ENCODE assay signal across 15 cellular contexts in the genomic region with DNA sequence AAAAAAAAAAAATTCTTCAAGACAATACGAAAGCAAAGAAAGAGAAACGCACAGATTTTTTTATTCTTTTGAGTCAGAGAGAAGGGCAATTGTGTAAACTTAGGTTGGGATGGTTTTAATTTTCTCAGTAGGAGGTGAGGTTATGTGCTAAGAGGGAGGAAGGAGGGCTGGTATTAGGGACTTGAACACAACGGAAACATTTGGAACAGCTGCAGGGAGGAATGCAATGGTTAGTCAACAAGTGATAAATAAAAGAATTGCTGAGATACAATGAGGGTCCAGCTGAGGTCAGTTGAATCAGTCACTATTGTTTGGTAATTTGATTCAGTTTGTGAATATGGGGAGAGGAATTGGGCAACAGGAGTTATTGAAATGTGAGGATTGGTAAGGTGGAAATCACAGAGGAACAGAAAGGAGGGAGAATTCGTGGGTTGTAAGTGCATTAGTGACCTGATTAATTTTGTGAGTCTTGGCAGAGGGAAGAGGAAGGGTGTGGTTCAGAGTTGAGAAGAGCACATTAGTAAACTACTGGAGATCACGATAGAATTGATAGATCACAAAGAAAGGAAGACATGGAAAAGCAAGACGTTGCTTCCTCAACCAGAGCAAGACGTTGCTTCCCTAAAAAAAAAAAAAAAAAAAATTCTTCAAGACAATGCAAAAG.
DNase-seq lines count a peak whose midpoint lies in the region; ATAC-seq and TF ChIP-seq lines count a peak whose summit lies in the region.
"Had no signal": no experiment of that assay in that cellular context is flagged by ENCODE, and none has a peak within 500 bp of the region (broad histone marks: within the 10 kb centered on the region; RNA-seq: fewer than 3 reads in every experiment).

No MANE protein-coding gene starts in this region.

- CTCF ChIA-PET in WTC11 (lab: Charles Lee) = no interaction called here

- H3K4me3 ChIP-seq in osteoblast (ENCODE audit: insufficient read depth, low read length) = no peak overlapping the region
- H3K4me3 ChIP-seq in left lung = no peak overlapping the region

- POLR2A ChIA-PET in WTC11 (lab: Charles Lee) = no interaction called here

- H3K9me3 ChIP-seq in osteoblast (ENCODE audit: low read depth, low read length) (no peaks in the 10 kb centered on the region), left lung (peaks cover 0 to 18% of the 10 kb centered on the region in 2 donors)

- no peaks in the 10 kb centered on the region for H4K20me1 ChIP-seq in osteoblast (ENCODE audit: insufficient read depth, low read length)

- DNase-seq in HS-5 (ENCODE audit: low read depth) (peak; percentile 63), WTC11 (ENCODE audit: low spot score) (no peak), fibroblast of peridontal ligament (ENCODE audit: extremely low read depth) (peak; percentile 32), osteoblast (ENCODE audit: insufficient read length, low spot score, missing footprints) (peak; percentile 13), D341Med (ENCODE audit: low spot score) (no peak), H4 (ENCODE audit: low spot score) (no peak), NCI-H1048 (lab: John Stamatoyannopoulos, UW) (no peak), left lung (no peak)
- DNase-seq: activated gamma-delta T cell treated with Interleukin-2 at 50 U/mL for 16 hours; cerebellar nuclear complex; Karpas-422; NCI-H2107; NK-92 treated with Interleukin-12 subunit alpha and Interleukin-12 subunit beta, amount 100 ng/mL, for 24 hours had no signal

- H3K27ac ChIP-seq in osteoblast (ENCODE audit: low read depth, low read length) (no peak overlapping the region), left lung (no peak overlapping the region)

- H3K36me3 ChIP-seq in osteoblast (ENCODE audit: insufficient read depth, low read length) (no peaks in the 10 kb centered on the region), left lung (no peaks in the 10 kb centered on the region)

- H3K4me1 Mint-ChIP-seq in WTC11 = peaks cover 9% of the 10 kb centered on the region
- H3K4me1 Mint-ChIP-seq: CD14-positive monocyte, nephron had no signal

- H2AFZ ChIP-seq in osteoblast (ENCODE audit: low read length) = no peak overlapping the region

- no peak for TF ChIP-seq CTCF in WTC11 (IDR thresholded peaks at IDR 0.05)
- no peak for TF ChIP-seq CTCF in osteoblast (IDR thresholded peaks at IDR 0.05; ENCODE audit: extremely low read depth, low read depth, low read length)
- TF ChIP-seq CTCF in left lung (IDR thresholded peaks at IDR 0.05) = no peak

- peaks cover 16% of the 10 kb centered on the region for H3K9me3 Mint-ChIP-seq in WTC11

- no peaks in the 10 kb centered on the region; the same call in 1 of the 2 replicates for H3K27me3 Mint-ChIP-seq in WTC11 (ENCODE audit: low read depth)

- no peak overlapping the region for H3K4me3 Mint-ChIP-seq in WTC11
- H3K4me3 Mint-ChIP-seq: CD14-positive monocyte, nephron had no signal

- ATAC-seq in WTC11 (peak; percentile 67), left lung (no peak)

- peaks cover 20% of the 10 kb centered on the region for H3K36me3 Mint-ChIP-seq in WTC11
- H3K36me3 Mint-ChIP-seq: CD14-positive monocyte had no signal

- H3K79me2 ChIP-seq in osteoblast (ENCODE audit: insufficient read depth, low read length) = no peaks in the 10 kb centered on the region

- no peak overlapping the region for H3K27ac Mint-ChIP-seq in WTC11
- H3K27ac Mint-ChIP-seq: CD14-positive monocyte, nephron had no signal

- no peak overlapping the region for H3K4me2 ChIP-seq in osteoblast (ENCODE audit: insufficient read depth, low read length)

- H3K27me3 ChIP-seq in osteoblast (ENCODE audit: insufficient read depth, low read length) (no peaks in the 10 kb centered on the region), left lung (no peaks in the 10 kb centered on the region)

- intact Hi-C loops in left lung (cut with DNase I) = no loop called here

- no peaks in the 10 kb centered on the region for H3K4me1 ChIP-seq in osteoblast (ENCODE audit: insufficient read depth, low read length)
- H3K4me1 ChIP-seq in left lung = no peaks in the 10 kb centered on the region

TF ChIP-seq in WTC11, 78 proteins besides CTCF, POLR2A, EP300 and RAD21:
- TF ChIP-seq, protein P1, sequence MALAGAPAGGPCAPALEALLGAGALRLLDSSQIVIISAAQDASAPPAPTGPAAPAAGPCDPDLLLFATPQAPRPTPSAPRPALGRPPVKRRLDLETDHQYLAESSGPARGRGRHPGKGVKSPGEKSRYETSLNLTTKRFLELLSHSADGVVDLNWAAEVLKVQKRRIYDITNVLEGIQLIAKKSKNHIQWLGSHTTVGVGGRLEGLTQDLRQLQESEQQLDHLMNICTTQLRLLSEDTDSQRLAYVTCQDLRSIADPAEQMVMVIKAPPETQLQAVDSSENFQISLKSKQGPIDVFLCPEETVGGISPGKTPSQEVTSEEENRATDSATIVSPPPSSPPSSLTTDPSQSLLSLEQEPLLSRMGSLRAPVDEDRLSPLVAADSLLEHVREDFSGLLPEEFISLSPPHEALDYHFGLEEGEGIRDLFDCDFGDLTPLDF (CRISPR knock-in tag; IDR thresholded peaks at IDR 0.05) = no peak
- TF ChIP-seq FOXP1 (CRISPR knock-in tag; IDR thresholded peaks at IDR 0.05; ENCODE audit: borderline replicate concordance) (no peak), ZNF138 (CRISPR knock-in tag; conservative IDR thresholded peaks at IDR 0.05) (no peak), ZNF317 (CRISPR knock-in tag; IDR thresholded peaks at IDR 0.05; ENCODE audit: borderline replicate concordance, low read depth) (no peak), ZNF232 (CRISPR knock-in tag; IDR thresholded peaks at IDR 0.05) (no peak), ZNF121 (CRISPR knock-in tag; IDR thresholded peaks at IDR 0.05) (no peak), FOXJ3 (CRISPR knock-in tag; IDR thresholded peaks at IDR 0.05; ENCODE audit: borderline replicate concordance) (no peak), ZNF423 (CRISPR knock-in tag; IDR thresholded peaks at IDR 0.05) (no peak), RORB (CRISPR knock-in tag; IDR thresholded peaks at IDR 0.05) (no peak)
- TF ChIP-seq, protein P2, sequence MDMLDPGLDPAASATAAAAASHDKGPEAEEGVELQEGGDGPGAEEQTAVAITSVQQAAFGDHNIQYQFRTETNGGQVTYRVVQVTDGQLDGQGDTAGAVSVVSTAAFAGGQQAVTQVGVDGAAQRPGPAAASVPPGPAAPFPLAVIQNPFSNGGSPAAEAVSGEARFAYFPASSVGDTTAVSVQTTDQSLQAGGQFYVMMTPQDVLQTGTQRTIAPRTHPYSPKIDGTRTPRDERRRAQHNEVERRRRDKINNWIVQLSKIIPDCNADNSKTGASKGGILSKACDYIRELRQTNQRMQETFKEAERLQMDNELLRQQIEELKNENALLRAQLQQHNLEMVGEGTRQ (CRISPR knock-in tag; IDR thresholded peaks at IDR 0.05) = no peak
- TF ChIP-seq, protein P3, sequence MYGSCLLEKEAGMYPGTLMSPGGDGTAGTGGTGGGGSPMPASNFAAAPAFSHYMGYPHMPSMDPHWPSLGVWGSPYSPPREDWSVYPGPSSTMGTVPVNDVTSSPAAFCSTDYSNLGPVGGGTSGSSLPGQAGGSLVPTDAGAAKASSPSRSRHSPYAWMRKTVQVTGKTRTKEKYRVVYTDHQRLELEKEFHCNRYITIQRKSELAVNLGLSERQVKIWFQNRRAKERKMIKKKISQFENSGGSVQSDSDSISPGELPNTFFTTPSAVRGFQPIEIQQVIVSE (CRISPR knock-in tag; IDR thresholded peaks at IDR 0.05; ENCODE audit: borderline replicate concordance) = no peak
- TF ChIP-seq, protein P4, sequence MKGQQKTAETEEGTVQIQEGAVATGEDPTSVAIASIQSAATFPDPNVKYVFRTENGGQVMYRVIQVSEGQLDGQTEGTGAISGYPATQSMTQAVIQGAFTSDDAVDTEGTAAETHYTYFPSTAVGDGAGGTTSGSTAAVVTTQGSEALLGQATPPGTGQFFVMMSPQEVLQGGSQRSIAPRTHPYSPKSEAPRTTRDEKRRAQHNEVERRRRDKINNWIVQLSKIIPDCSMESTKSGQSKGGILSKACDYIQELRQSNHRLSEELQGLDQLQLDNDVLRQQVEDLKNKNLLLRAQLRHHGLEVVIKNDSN (CRISPR knock-in tag; IDR thresholded peaks at IDR 0.05) = no peak
- TF ChIP-seq, protein P5, sequence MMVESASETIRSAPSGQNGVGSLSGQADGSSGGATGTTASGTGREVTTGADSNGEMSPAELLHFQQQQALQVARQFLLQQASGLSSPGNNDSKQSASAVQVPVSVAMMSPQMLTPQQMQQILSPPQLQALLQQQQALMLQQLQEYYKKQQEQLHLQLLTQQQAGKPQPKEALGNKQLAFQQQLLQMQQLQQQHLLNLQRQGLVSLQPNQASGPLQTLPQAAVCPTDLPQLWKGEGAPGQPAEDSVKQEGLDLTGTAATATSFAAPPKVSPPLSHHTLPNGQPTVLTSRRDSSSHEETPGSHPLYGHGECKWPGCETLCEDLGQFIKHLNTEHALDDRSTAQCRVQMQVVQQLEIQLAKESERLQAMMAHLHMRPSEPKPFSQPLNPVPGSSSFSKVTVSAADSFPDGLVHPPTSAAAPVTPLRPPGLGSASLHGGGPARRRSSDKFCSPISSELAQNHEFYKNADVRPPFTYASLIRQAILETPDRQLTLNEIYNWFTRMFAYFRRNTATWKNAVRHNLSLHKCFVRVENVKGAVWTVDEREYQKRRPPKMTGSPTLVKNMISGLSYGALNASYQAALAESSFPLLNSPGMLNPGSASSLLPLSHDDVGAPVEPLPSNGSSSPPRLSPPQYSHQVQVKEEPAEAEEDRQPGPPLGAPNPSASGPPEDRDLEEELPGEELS (CRISPR knock-in tag; IDR thresholded peaks at IDR 0.05) = no peak

Comparison
In these comparisons a context has a peak if more than half of its experiments do, and no peak if none do; other contexts are left out.
1. DNase-seq: peak in HS-5 (single experiment), fibroblast of peridontal ligament (single experiment) and osteoblast (single experiment); none in WTC11 (single experiment), D341Med (single experiment), H4 (single experiment), NCI-H1048 (single experiment) and left lung (0 of 2).